In the genomic region with DNA sequence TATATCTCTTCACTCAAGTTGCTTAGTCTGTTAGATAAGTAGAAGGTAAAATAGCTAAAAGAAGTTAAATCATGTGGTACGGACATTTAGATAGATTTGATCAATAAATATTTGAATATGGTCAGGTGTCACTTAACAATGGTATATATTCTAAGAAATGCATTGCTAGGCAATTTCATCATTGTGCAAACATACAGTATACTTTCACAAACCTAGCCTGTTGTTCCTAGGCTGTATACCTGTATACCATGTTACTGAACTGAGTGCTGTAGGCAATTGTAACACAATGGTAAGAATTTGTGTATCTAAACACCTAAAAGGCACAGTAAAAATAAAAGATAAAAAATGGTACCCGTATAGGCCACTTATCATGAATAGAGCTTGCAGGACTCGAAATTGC, we compare ENCODE assay signal across 26 cellular contexts.
"Had no signal": no experiment of that assay in that cellular context is flagged by ENCODE, and none has a peak within 500 bp of the region (broad histone marks: within the 10 kb centered on the region; RNA-seq: fewer than 3 reads in every experiment).

No MANE protein-coding gene starts in this region.

- H3K4me1 Mint-ChIP-seq: activated CD4-positive, alpha-beta T cell treated with anti-CD3 and anti-CD28 coated beads for 36 hours; immature natural killer cell had no signal

- H3K4me3 Mint-ChIP-seq: activated B cell treated with CpG ODN at 0.5 μM for 24 hours; activated CD4-positive, alpha-beta T cell treated with anti-CD3 and anti-CD28 coated beads for 36 hours; activated CD8-positive, alpha-beta T cell treated with anti-CD3 and anti-CD28 coated beads, Interleukin-2, amount 10 ng/mL, durations not matched to agents 7 days and 5 days; activated T-cell treated with anti-CD3 and anti-CD28 coated beads, Interleukin-2, amount 50 U/mL, for 72 hours; immature natural killer cell; mesothelial cell of epicardium; naive B cell had no signal

- H3K4me3 ChIP-seq: breast epithelium, heart left ventricle, ovary, skin epidermis, thoracic aorta, uterus had no signal

- H3K27me3 ChIP-seq: breast epithelium, heart left ventricle, ovary, uterus had no signal

- H3K36me3 ChIP-seq: ovary, uterus had no signal

- H3K27ac ChIP-seq: breast epithelium, heart left ventricle, ovary, skin epidermis, thoracic aorta, uterus had no signal

- H3K9me3 Mint-ChIP-seq: activated B cell treated with CpG ODN at 0.5 μM for 24 hours; activated naive CD4-positive, alpha-beta T cell treated with anti-CD3 and anti-CD28 coated beads, Interleukin-2, amount 50 U/mL, for 72 hours; activated T-cell treated with anti-CD3 and anti-CD28 coated beads, Interleukin-2, amount 50 U/mL, for 72 hours; immature natural killer cell; mesothelial cell of epicardium; naive B cell had no signal

- H3K4me1 ChIP-seq: breast epithelium, uterus had no signal

- H3K27me3 Mint-ChIP-seq: activated B cell treated with CpG ODN at 0.5 μM for 24 hours; activated CD4-positive, alpha-beta T cell treated with anti-CD3 and anti-CD28 coated beads for 36 hours; naive B cell; progenitor cell of endocrine pancreas had no signal

- H3K9me3 ChIP-seq: breast epithelium, heart left ventricle, ovary, thoracic aorta, uterus had no signal

- DNase-seq: activated B cell treated with CpG ODN at 0.5 μM for 24 hours; activated CD4-positive, alpha-beta T cell treated with anti-CD3 and anti-CD28 coated beads for 36 hours; activated CD8-positive, alpha-beta T cell treated with anti-CD3 and anti-CD28 coated beads, Interleukin-2, amount 10 ng/mL, durations not matched to agents 7 days and 5 days; activated naive CD4-positive, alpha-beta T cell; activated T-cell treated with anti-CD3 and anti-CD28 coated beads for 4 hours; activated T-cell treated with anti-CD3 and anti-CD28 coated beads, Interleukin-2, amount 50 U/mL, for 72 hours; central memory CD4-positive, alpha-beta T cell; foreskin fibroblast; heart left ventricle; hypothalamus; immature natural killer cell; kidney; left colon; mammary epithelial cell; naive B cell; ovary; stimulated activated CD4-positive, alpha-beta T cell treated with anti-CD3 and anti-CD28 coated beads, Interleukin-12 subunit alpha, Interleukin-12 subunit beta, amount 100 ng/mL, for 4 hours; stimulated activated CD4-positive, alpha-beta T cell treated with anti-CD3 and anti-CD28 coated beads, Interleukin-4, amount 100 ng/mL, for 1 hour; stimulated activated naive CD8-positive, alpha-beta T cell treated with anti-CD3 and anti-CD28 coated beads, Interleukin-15, Interleukin-2, amounts not matched to agents 100 U/mL and 50 U/mL, for 24 hours; uterus had no signal

- H3K27ac Mint-ChIP-seq: activated B cell treated with CpG ODN at 0.5 μM for 24 hours; activated CD4-positive, alpha-beta T cell treated with anti-CD3 and anti-CD28 coated beads for 36 hours; activated CD8-positive, alpha-beta T cell treated with anti-CD3 and anti-CD28 coated beads, Interleukin-2, amount 10 ng/mL, durations not matched to agents 7 days and 5 days; activated T-cell treated with anti-CD3 and anti-CD28 coated beads, Interleukin-2, amount 50 U/mL, for 72 hours; mesothelial cell of epicardium; progenitor cell of endocrine pancreas had no signal
